Comparison of ENCODE assay signal across 21 cellular contexts in genomic region chr4:107349732-107350131, GRCh38.
"Had no signal": no experiment of that assay in that cellular context is flagged by ENCODE, and none has a peak within 500 bp of the region (broad histone marks: within the 10 kb centered on the region; RNA-seq: fewer than 3 reads in every experiment).

No MANE protein-coding gene starts in this region.

- DNase-seq: activated CD4-positive, alpha-beta T cell treated with anti-CD3 and anti-CD28 coated beads, Interleukin-2, amount 10 ng/mL, durations not matched to agents 24 days and 14 days; activated CD4-positive, CD25-positive, alpha-beta regulatory T cell; activated CD8-positive, alpha-beta memory T cell treated with anti-CD3 and anti-CD28 coated beads, Interleukin-2, amount 50 U/mL, for 48 hours; activated CD8-positive, alpha-beta T cell treated with anti-CD3 and anti-CD28 coated beads, Interleukin-2, amount 10 ng/mL, durations not matched to agents 7 days and 5 days; activated naive CD8-positive, alpha-beta T cell treated with anti-CD3 and anti-CD28 coated beads for 36 hours; activated T-cell treated with anti-CD3 and anti-CD28 coated beads, Interleukin-2, amount 50 U/mL, for 72 hours; amygdala; dermis blood vessel endothelial cell; effector memory CD8-positive, alpha-beta T cell; hypothalamus; naive thymus-derived CD8-positive, alpha-beta T cell; retina; stimulated activated CD4-positive, alpha-beta T cell treated with anti-CD3 and anti-CD28 coated beads, Interleukin-4, amount 100 ng/mL, for 24 hours; stimulated activated CD8-positive, alpha-beta memory T cell treated with anti-CD3 and anti-CD28 coated beads, Interleukin-4, amount 100 ng/mL, for 48 hours; stimulated activated naive CD8-positive, alpha-beta T cell treated with anti-CD3 and anti-CD28 coated beads, Interleukin-15, Interleukin-2, amounts not matched to agents 100 U/mL and 50 U/mL, for 24 hours; SW 1271; upper lobe of right lung had no signal

- H3K4me3 ChIP-seq: lung, suprapubic skin, upper lobe of right lung had no signal

- H3K9me3 Mint-ChIP-seq: activated CD4-positive, alpha-beta T cell treated with anti-CD3 and anti-CD28 coated beads, Interleukin-2, amount 10 ng/mL, durations not matched to agents 24 days and 14 days; activated naive CD8-positive, alpha-beta T cell treated with anti-CD3 and anti-CD28 coated beads for 36 hours; activated T-cell treated with anti-CD3 and anti-CD28 coated beads, Interleukin-2, amount 50 U/mL, for 72 hours; T-helper 2 cell treated with Interferon-gamma antibody and Interleukin-4, amounts not matched to agents 5 μg/mL and 100 μg/mL, for 36 hours had no signal

- H3K36me3 ChIP-seq: suprapubic skin, upper lobe of right lung had no signal

- H3K4me1 Mint-ChIP-seq: activated CD4-positive, alpha-beta T cell treated with anti-CD3 and anti-CD28 coated beads, Interleukin-2, amount 10 ng/mL, durations not matched to agents 24 days and 14 days; activated naive CD8-positive, alpha-beta T cell treated with anti-CD3 and anti-CD28 coated beads for 36 hours; naive thymus-derived CD8-positive, alpha-beta T cell had no signal

- H3K27ac Mint-ChIP-seq: activated CD4-positive, alpha-beta T cell treated with anti-CD3 and anti-CD28 coated beads, Interleukin-2, amount 10 ng/mL, durations not matched to agents 24 days and 14 days; activated CD8-positive, alpha-beta T cell treated with anti-CD3 and anti-CD28 coated beads, Interleukin-2, amount 10 ng/mL, durations not matched to agents 7 days and 5 days; activated naive CD8-positive, alpha-beta T cell treated with anti-CD3 and anti-CD28 coated beads for 36 hours; activated T-cell treated with anti-CD3 and anti-CD28 coated beads, Interleukin-2, amount 50 U/mL, for 72 hours; effector memory CD8-positive, alpha-beta T cell; naive thymus-derived CD8-positive, alpha-beta T cell; T-helper 2 cell treated with Interferon-gamma antibody and Interleukin-4, amounts not matched to agents 5 μg/mL and 100 μg/mL, for 36 hours had no signal

- H3K36me3 Mint-ChIP-seq: activated naive CD8-positive, alpha-beta T cell treated with anti-CD3 and anti-CD28 coated beads for 36 hours; naive thymus-derived CD8-positive, alpha-beta T cell had no signal

- H3K4me3 Mint-ChIP-seq: activated CD4-positive, alpha-beta T cell treated with anti-CD3 and anti-CD28 coated beads, Interleukin-2, amount 10 ng/mL, durations not matched to agents 24 days and 14 days; activated CD8-positive, alpha-beta T cell treated with anti-CD3 and anti-CD28 coated beads, Interleukin-2, amount 10 ng/mL, durations not matched to agents 7 days and 5 days; activated naive CD8-positive, alpha-beta T cell treated with anti-CD3 and anti-CD28 coated beads for 36 hours; activated T-cell treated with anti-CD3 and anti-CD28 coated beads, Interleukin-2, amount 50 U/mL, for 72 hours; effector memory CD8-positive, alpha-beta T cell; naive thymus-derived CD8-positive, alpha-beta T cell; T-helper 2 cell treated with Interferon-gamma antibody and Interleukin-4, amounts not matched to agents 5 μg/mL and 100 μg/mL, for 36 hours had no signal

- H3K27me3 Mint-ChIP-seq: activated CD4-positive, alpha-beta T cell treated with anti-CD3 and anti-CD28 coated beads, Interleukin-2, amount 10 ng/mL, durations not matched to agents 24 days and 14 days; effector memory CD8-positive, alpha-beta T cell had no signal

- H3K27ac ChIP-seq: foreskin keratinocyte, suprapubic skin, upper lobe of right lung had no signal

- H3K27me3 ChIP-seq: foreskin keratinocyte, suprapubic skin, upper lobe of right lung had no signal

- H3K9me3 ChIP-seq: suprapubic skin, upper lobe of right lung had no signal

- H3K4me1 ChIP-seq: foreskin keratinocyte, suprapubic skin, upper lobe of right lung had no signal

- ATAC-seq: activated CD8-positive, alpha-beta T cell treated with anti-CD3 and anti-CD28 coated beads, Interleukin-2, amount 10 ng/mL, durations not matched to agents 7 days and 5 days; activated T-cell treated with anti-CD3 and anti-CD28 coated beads, Interleukin-2, amount 50 U/mL, for 72 hours; effector memory CD8-positive, alpha-beta T cell; naive thymus-derived CD8-positive, alpha-beta T cell; stimulated activated naive CD8-positive, alpha-beta T cell treated with anti-CD3 and anti-CD28 coated beads, Interleukin-15, Interleukin-2, amounts not matched to agents 100 U/mL and 50 U/mL, for 24 hours; upper lobe of right lung had no signal
